In the genomic region with DNA sequence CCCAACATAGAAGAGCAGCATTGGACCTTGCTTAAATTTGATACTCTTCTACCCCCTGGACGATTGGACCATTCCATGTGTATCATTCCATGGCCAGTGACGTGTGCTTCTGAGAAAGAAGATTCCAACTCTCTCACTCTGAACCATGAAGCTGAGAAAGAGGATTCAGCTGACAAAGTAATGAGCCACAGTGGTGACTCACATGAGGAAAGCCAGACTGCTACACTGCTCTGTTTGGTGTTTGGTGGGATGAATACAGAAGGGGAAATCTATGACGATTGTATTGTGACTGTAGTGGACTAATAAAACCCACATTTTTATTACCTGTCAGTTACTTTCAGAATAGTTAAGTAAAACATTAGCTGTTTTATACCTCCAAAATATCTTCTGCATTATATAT, we compare ENCODE assay signal across 10 cellular contexts. TPM values are rescaled to one million over a fixed set of nuclear protein-coding genes. Genes with fewer than 3 reads are reported as not detected.
DNase-seq lines count a peak whose midpoint lies in the region; ATAC-seq lines count a peak whose summit lies in the region.
"Had no signal": no experiment of that assay in that cellular context is flagged by ENCODE, and none has a peak within 500 bp of the region (broad histone marks: within the 10 kb centered on the region; RNA-seq: fewer than 3 reads in every experiment).

No MANE protein-coding gene starts in this region.

- DNase-seq in A172 (ENCODE audit: low spot score) (peak; percentile 98), HCEC 1CT (peak; percentile 99), amniotic epithelial cell (ENCODE audit: low read depth) (peak; percentile 98), left kidney (ENCODE audit: low read depth, low spot score) (peak; percentile 5), NCI-H2227 (lab: John Stamatoyannopoulos, UW; ENCODE audit: unreplicated experiment) (no peak), DMS153 (lab: John Stamatoyannopoulos, UW) (no peak)
- DNase-seq: activated CD4-positive, alpha-beta T cell treated with anti-CD3 and anti-CD28 coated beads, Interleukin-2, amount 50 U/mL, for 4 hours; NCI-H2081 treated with DMSO at 0.1 percent for 48 hours had no signal

- ATAC-seq in GM21717 (IDR thresholded peaks at IDR 0.05; ENCODE audit: unreplicated experiment) (no peak), GM18502 (IDR thresholded peaks at IDR 0.05; ENCODE audit: poor library complexity, unreplicated experiment) (no peak)

RNA-seq across cellular contexts. Expression of a gene that starts 7.5 kb away (rescaled TPM):
- total RNA-seq in A172 (2014; rRNA removed; shearing (Covaris generic)) = 77.5 and 93.5 TPM in 2 replicates

RNA-seq across cellular contexts. Expression of a gene that starts 27.9 kb away (rescaled TPM):
- 46.3 and 58.8 TPM in 2 replicates for total RNA-seq in A172 (2014; rRNA removed; shearing (Covaris generic))

RNA-seq across cellular contexts. Expression of a gene that starts 33.3 kb away (rescaled TPM):
- 32.2 and 41.7 TPM in 2 replicates for total RNA-seq in A172 (2014; rRNA removed; shearing (Covaris generic))

RNA-seq across cellular contexts. Expression of a gene that starts 44.1 kb away (rescaled TPM):
- 86.9 and 92.2 TPM in 2 replicates for total RNA-seq in A172 (2014; rRNA removed; shearing (Covaris generic))

Comparison
In these comparisons a context has a peak if more than half of its experiments do, and no peak if none do; other contexts are left out.
1. DNase-seq: peak in A172 (single experiment), HCEC 1CT (single experiment), amniotic epithelial cell (single experiment) and left kidney (single experiment); none in NCI-H2227 (single experiment) and DMS153 (single experiment).